In genomic region chr13:42971670-42972355, GRCh38 we compare ENCODE assay signal across 16 cellular contexts. TPM values are rescaled to one million over a fixed set of nuclear protein-coding genes. Genes with fewer than 3 reads are reported as not detected.
DNase-seq lines count a peak whose midpoint lies in the region; ATAC-seq and TF ChIP-seq lines count a peak whose summit lies in the region.
"Had no signal": no experiment of that assay in that cellular context is flagged by ENCODE, and none has a peak within 500 bp of the region (broad histone marks: within the 10 kb centered on the region; RNA-seq: fewer than 3 reads in every experiment).

No MANE protein-coding gene starts in this region.

- CTCF ChIA-PET in Caco-2 (lab: Charles Lee): interaction anchor here (0.6 kb wide), 1 partner anchor 18 kb away, joined by 4 read pairs; no protein-coding TSS in a partner anchor

- intact Hi-C loops in Caco-2 (cut with micrococcal nuclease; ENCODE audit: unreplicated experiment): loop anchor here (2.0 to 5.0 kb wide), 5 partner anchors 35 to 833 kb away; partner anchors contain the start of gene DNAJC15
- intact Hi-C loops in activated T-helper 2 cell treated with anti-CD3 and anti-CD28 coated beads, Interferon-gamma antibody, Interleukin-2, Interleukin-4, amounts not matched to agents 10 μg/mL and 5 μg/mL and 100 μg/mL, durations not matched to agents 14 hours and 24 hours and 36 hours (cut with micrococcal nuclease): loop anchor here (2.0 to 5.0 kb wide), 4 partner anchors 19 to 905 kb away; partner anchors contain the start of genes CCDC122, DNAJC15 and LACC1

- POLR2A ChIA-PET in Caco-2 (lab: Charles Lee): interaction anchor here (0.6 kb wide), 1 partner anchor 36 kb away, joined by 3 read pairs; no protein-coding TSS in a partner anchor
- POLR2A ChIA-PET in naive thymus-derived CD8-positive, alpha-beta T cell (lab: Charles Lee): no interaction called here

- H3K27me3 ChIP-seq in Caco-2 (replicated peaks; ENCODE audit: control insufficient read depth, insufficient read depth, low read length): no peaks in the 10 kb centered on the region
- H3K27me3 ChIP-seq: right atrium auricular region had no signal

- H3K4me1 Mint-ChIP-seq in Caco-2 (ENCODE audit: low read depth, unreplicated experiment): peaks cover 68% of the 10 kb centered on the region
- H3K4me1 Mint-ChIP-seq in naive thymus-derived CD8-positive, alpha-beta T cell: peaks cover 6 to 31% (median 17%) of the 10 kb centered on the region in 4 donors
- peaks cover 35% of the 10 kb centered on the region for H3K4me1 Mint-ChIP-seq in activated T-helper 2 cell treated with anti-CD3 and anti-CD28 coated beads, Interferon-gamma antibody, Interleukin-2, Interleukin-4, amounts not matched to agents 10 μg/mL and 5 μg/mL and 100 μg/mL, durations not matched to agents 14 hours and 24 hours and 36 hours (ENCODE audit: low read depth)

- no peaks in the 10 kb centered on the region for H3K27me3 Mint-ChIP-seq in Caco-2 (ENCODE audit: insufficient read depth, unreplicated experiment)
- H3K27me3 Mint-ChIP-seq in naive thymus-derived CD8-positive, alpha-beta T cell: no peaks in the 10 kb centered on the region
- H3K27me3 Mint-ChIP-seq in activated T-helper 2 cell treated with anti-CD3 and anti-CD28 coated beads, Interferon-gamma antibody, Interleukin-2, Interleukin-4, amounts not matched to agents 10 μg/mL and 5 μg/mL and 100 μg/mL, durations not matched to agents 14 hours and 24 hours and 36 hours (ENCODE audit: low read depth): no peaks in the 10 kb centered on the region
- H3K27me3 Mint-ChIP-seq: naive thymus-derived CD4-positive, alpha-beta T cell; stimulated activated naive CD8-positive, alpha-beta T cell treated with anti-CD3 and anti-CD28 coated beads, Interleukin-15, Interleukin-2, amounts not matched to agents 100 ng/mL and 50 ng/mL, for 24 hours had no signal

- H3K36me3 Mint-ChIP-seq in Caco-2 (ENCODE audit: insufficient read depth, unreplicated experiment): peaks cover 51% of the 10 kb centered on the region
- peaks cover 6 to 28% (median 25%) of the 10 kb centered on the region in 3 donors for H3K36me3 Mint-ChIP-seq in naive thymus-derived CD8-positive, alpha-beta T cell
- H3K36me3 Mint-ChIP-seq in activated T-helper 2 cell treated with anti-CD3 and anti-CD28 coated beads, Interferon-gamma antibody, Interleukin-2, Interleukin-4, amounts not matched to agents 10 μg/mL and 5 μg/mL and 100 μg/mL, durations not matched to agents 14 hours and 24 hours and 36 hours (ENCODE audit: low read depth): peaks cover 56% of the 10 kb centered on the region

- H3K4me1 ChIP-seq in Caco-2: peaks cover 91% of the 10 kb centered on the region

- BruUV-seq in Caco-2 (replicated peaks; lab: Mats Ljungman, UMichigan): no TSS peak

- ATAC-seq in GM21367 (IDR thresholded peaks at IDR 0.05; ENCODE audit: unreplicated experiment): peak; percentile 45
- no peak for ATAC-seq in naive thymus-derived CD8-positive, alpha-beta T cell
- ATAC-seq: left colon had no signal

- no peaks in the 10 kb centered on the region for H3K9me3 ChIP-seq in Caco-2
- H3K9me3 ChIP-seq: right atrium auricular region had no signal

- H3K27ac Mint-ChIP-seq in Caco-2 (ENCODE audit: unreplicated experiment): peak overlapping the region; percentile 54
- H3K27ac Mint-ChIP-seq in naive thymus-derived CD8-positive, alpha-beta T cell: peak overlapping the region in 2 of 10 donors; percentile 30 to 41
- no peak overlapping the region for H3K27ac Mint-ChIP-seq in activated T-helper 2 cell treated with anti-CD3 and anti-CD28 coated beads, Interferon-gamma antibody, Interleukin-2, Interleukin-4, amounts not matched to agents 10 μg/mL and 5 μg/mL and 100 μg/mL, durations not matched to agents 14 hours and 24 hours and 36 hours
- H3K27ac Mint-ChIP-seq: stimulated activated naive CD8-positive, alpha-beta T cell treated with anti-CD3 and anti-CD28 coated beads, Interleukin-15, Interleukin-2, amounts not matched to agents 100 ng/mL and 50 ng/mL, for 24 hours had no signal

- no peak for TF ChIP-seq CTCF in Caco-2 (IDR thresholded peaks at IDR 0.05; ENCODE audit: insufficient read depth in 1 of 2, low read depth in 1 of 2, low read length in 1 of 2, severe bottlenecking in 1 of 2, unreplicated experiment in 1 of 2)

- H3K4me3 ChIP-seq in Caco-2 (ENCODE audit: low read depth, low read length): no peak overlapping the region
- H3K4me3 ChIP-seq: right atrium auricular region had no signal

- H3K9me3 Mint-ChIP-seq in Caco-2 (ENCODE audit: unreplicated experiment): no peaks in the 10 kb centered on the region
- H3K9me3 Mint-ChIP-seq in naive thymus-derived CD8-positive, alpha-beta T cell: no peaks in the 10 kb centered on the region
- H3K9me3 Mint-ChIP-seq in activated T-helper 2 cell treated with anti-CD3 and anti-CD28 coated beads, Interferon-gamma antibody, Interleukin-2, Interleukin-4, amounts not matched to agents 10 μg/mL and 5 μg/mL and 100 μg/mL, durations not matched to agents 14 hours and 24 hours and 36 hours: no peaks in the 10 kb centered on the region
- H3K9me3 Mint-ChIP-seq: stimulated activated naive CD8-positive, alpha-beta T cell treated with anti-CD3 and anti-CD28 coated beads, Interleukin-15, Interleukin-2, amounts not matched to agents 100 ng/mL and 50 ng/mL, for 24 hours had no signal

- no peaks in the 10 kb centered on the region for H3K36me3 ChIP-seq in Caco-2 (ENCODE audit: control insufficient read depth, insufficient read depth, low read length)
- H3K36me3 ChIP-seq: right atrium auricular region had no signal

- H3K4me3 Mint-ChIP-seq in Caco-2 (ENCODE audit: unreplicated experiment): no peak overlapping the region
- no peak overlapping the region for H3K4me3 Mint-ChIP-seq in naive thymus-derived CD8-positive, alpha-beta T cell
- no peak overlapping the region for H3K4me3 Mint-ChIP-seq in activated T-helper 2 cell treated with anti-CD3 and anti-CD28 coated beads, Interferon-gamma antibody, Interleukin-2, Interleukin-4, amounts not matched to agents 10 μg/mL and 5 μg/mL and 100 μg/mL, durations not matched to agents 14 hours and 24 hours and 36 hours (ENCODE audit: low read depth)
- H3K4me3 Mint-ChIP-seq: naive thymus-derived CD4-positive, alpha-beta T cell; stimulated activated naive CD8-positive, alpha-beta T cell treated with anti-CD3 and anti-CD28 coated beads, Interleukin-15, Interleukin-2, amounts not matched to agents 100 ng/mL and 50 ng/mL, for 24 hours had no signal

- DNase-seq in Caco-2 (no peak), NCI-H226 (peak; percentile 3), fibroblast of peridontal ligament (ENCODE audit: extremely low read depth) (peak; percentile 82), AML-193 (lab: John Stamatoyannopoulos, UW) (no peak), DMS153 (lab: John Stamatoyannopoulos, UW) (no peak)
- no peak for DNase-seq in naive thymus-derived CD8-positive, alpha-beta T cell
- no peak for DNase-seq in activated T-helper 2 cell treated with anti-CD3 and anti-CD28 coated beads, Interferon-gamma antibody, Interleukin-2, Interleukin-4, amounts not matched to agents 10 μg/mL and 5 μg/mL and 100 μg/mL, durations not matched to agents 14 hours and 24 hours and 36 hours (ENCODE audit: low spot score)
- DNase-seq: amniotic stem cell; left colon; naive thymus-derived CD4-positive, alpha-beta T cell; NCI-H1417 treated with DMSO at 0.1 percent for 48 hours; NCI-H524 treated with DMSO at 0.1 percent for 48 hours; stimulated activated CD4-positive, alpha-beta T cell treated with anti-CD3 and anti-CD28 coated beads, Interleukin-4, amount 100 ng/mL, for 4 hours had no signal

RNA-seq across cellular contexts. Expression of gene EPSTI1, which starts 20.2 kb away (rescaled TPM):
- 80.6 and 86.5 TPM in 2 replicates for total RNA-seq in Caco-2 (2022)
- 10 to 100 TPM; 11.4 to 12.8 TPM for total RNA-seq in naive thymus-derived CD8-positive, alpha-beta T cell
- polyA plus RNA-seq in naive thymus-derived CD8-positive, alpha-beta T cell: 10 to 100 TPM; 10.1 to 10.8 (median 10.8) TPM
- total RNA-seq in activated T-helper 2 cell treated with anti-CD3 and anti-CD28 coated beads, Interferon-gamma antibody, Interleukin-2, Interleukin-4, amounts not matched to agents 10 μg/mL and 5 μg/mL and 100 μg/mL, durations not matched to agents 14 hours and 24 hours and 36 hours: 10.3 and 11.9 TPM in 2 replicates

RNA-seq across cellular contexts. Expression of gene DNAJC15, which starts 51.6 kb away (rescaled TPM):
- 71.0 and 72.2 TPM in 2 replicates for total RNA-seq in Caco-2 (2022)
- total RNA-seq in naive thymus-derived CD8-positive, alpha-beta T cell: 1 to 10 TPM; 9.5 TPM
- 10 to 100 TPM; 12.7 to 26.5 (median 14.1) TPM for polyA plus RNA-seq in naive thymus-derived CD8-positive, alpha-beta T cell
- total RNA-seq in activated T-helper 2 cell treated with anti-CD3 and anti-CD28 coated beads, Interferon-gamma antibody, Interleukin-2, Interleukin-4, amounts not matched to agents 10 μg/mL and 5 μg/mL and 100 μg/mL, durations not matched to agents 14 hours and 24 hours and 36 hours: 18.0 and 18.8 TPM in 2 replicates

Comparison
In these comparisons a context has a peak if more than half of its experiments do, and no peak if none do; other contexts are left out.
1. DNase-seq: peak in NCI-H226 (single experiment) and fibroblast of peridontal ligament (single experiment); none in Caco-2 (0 of 2), naive thymus-derived CD8-positive, alpha-beta T cell (0 of 10), activated T-helper 2 cell treated with anti-CD3 and anti-CD28 coated beads, Interferon-gamma antibody, Interleukin-2, Interleukin-4, amounts not matched to agents 10 μg/mL and 5 μg/mL and 100 μg/mL, durations not matched to agents 14 hours and 24 hours and 36 hours (single experiment), AML-193 (0 of 2) and DMS153 (single experiment).